In genomic region chr10:32095116-32095733, GRCh38 we compare ENCODE assay signal across 2 cellular contexts.
TF ChIP-seq lines count a peak whose summit lies in the region.

No MANE protein-coding gene starts in this region.

TF ChIP-seq in IMR-90, 13 proteins besides CTCF, POLR2A, EP300 and RAD21:
- TF ChIP-seq NFE2L2 (IDR thresholded peaks at IDR 0.05; ENCODE audit: low read depth, low read length): no peak
- TF ChIP-seq SMC3 (IDR thresholded peaks at IDR 0.05; ENCODE audit: low read depth, low read length): no peak
- no peak for TF ChIP-seq MXI1 (IDR thresholded peaks at IDR 0.05; ENCODE audit: borderline replicate concordance, low read depth, low read length)
- TF ChIP-seq RFX5 (IDR thresholded peaks at IDR 0.05; ENCODE audit: low read depth, low read length): no peak
- TF ChIP-seq CEBPB (IDR thresholded peaks at IDR 0.05; ENCODE audit: low read depth, low read length): no peak
- no peak for TF ChIP-seq CHD1 (IDR thresholded peaks at IDR 0.05; ENCODE audit: low read depth, low read length)
- no peak for TF ChIP-seq MAZ (IDR thresholded peaks at IDR 0.05; ENCODE audit: borderline replicate concordance, low read depth, low read length)
- TF ChIP-seq BHLHE40 (IDR thresholded peaks at IDR 0.05; ENCODE audit: low read depth, low read length): no peak
- no peak for TF ChIP-seq RCOR1 (IDR thresholded peaks at IDR 0.05; ENCODE audit: insufficient replicate concordance, low read length)
- no peak for TF ChIP-seq USF2 (IDR thresholded peaks at IDR 0.05; ENCODE audit: low read depth, low read length)
- TF ChIP-seq FOS (IDR thresholded peaks at IDR 0.05; ENCODE audit: low read depth, low read length): no peak
- no peak for TF ChIP-seq MAFK (IDR thresholded peaks at IDR 0.05; ENCODE audit: low read depth, low read length)

TF ChIP-seq in K562, 482 proteins besides CTCF, POLR2A, EP300 and RAD21 (continued from another document):
- no peak for TF ChIP-seq MGA (IDR thresholded peaks at IDR 0.05)
- no peak for TF ChIP-seq GABPA (tag; conservative IDR thresholded peaks at IDR 0.05; ENCODE audit: low read depth)
- TF ChIP-seq ATF3 (IDR thresholded peaks at IDR 0.05): peak; percentile 80
- no peak for TF ChIP-seq ATF3 (CRISPR knock-in tag; conservative IDR thresholded peaks at IDR 0.05)
- TF ChIP-seq RCOR1 (IDR thresholded peaks at IDR 0.05; ENCODE audit: borderline replicate concordance in 1 of 2, low read depth in 2 of 2, low read length in 2 of 2): no peak
- no peak for TF ChIP-seq HEY1 (CRISPR knock-in tag; IDR thresholded peaks at IDR 0.05; ENCODE audit: borderline replicate concordance)
- TF ChIP-seq CEBPB (tag; IDR thresholded peaks at IDR 0.05): peak; percentile 37; the same call in 1 of the 2 replicates
- no peak; the same call in 1 of the 2 replicates for TF ChIP-seq CEBPG (CRISPR knock-in tag; IDR thresholded peaks at IDR 0.05)
- peak in 1 of 2 experiments; percentile 88; a peak in 2 of 4 replicates for TF ChIP-seq CEBPG (tag; conservative IDR thresholded peaks at IDR 0.05 in 1 of 2, IDR thresholded peaks at IDR 0.05 in 1 of 2)
TF ChIP-seq in K562: peak in this region for 3.
